Comparison of ENCODE assay signal across 18 cellular contexts in the genomic region with DNA sequence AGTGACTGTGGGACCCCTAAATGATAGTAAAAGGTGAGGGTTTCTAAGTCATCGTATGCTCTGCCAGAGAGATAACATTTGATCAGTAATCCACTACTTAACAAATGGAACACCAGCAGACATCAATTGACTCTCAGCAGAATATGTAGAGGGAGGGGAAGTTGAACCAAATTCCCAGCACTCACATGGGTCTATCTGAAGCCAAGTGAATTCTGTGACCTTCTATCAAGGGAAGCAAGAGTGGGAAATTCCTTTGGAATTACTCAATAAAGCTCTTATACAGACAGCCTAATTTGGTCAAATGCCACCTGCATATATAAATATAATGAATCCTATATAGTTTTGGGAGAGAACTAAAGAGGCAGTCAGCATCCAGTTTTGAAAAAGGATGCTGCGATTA. TPM values are rescaled to one million over a fixed set of nuclear protein-coding genes. Genes with fewer than 3 reads are reported as not detected.
DNase-seq lines count a peak whose midpoint lies in the region; ATAC-seq and TF ChIP-seq lines count a peak whose summit lies in the region.
"Had no signal": no experiment of that assay in that cellular context is flagged by ENCODE, and none has a peak within 500 bp of the region (broad histone marks: within the 10 kb centered on the region; RNA-seq: fewer than 3 reads in every experiment).

No MANE protein-coding gene starts in this region.

- 0 out of 2 replicates have a peak overlapping the region, but pooled peaks have one; percentile 3 for H2AFZ ChIP-seq in KMS-11 (ENCODE audit: low read depth)
- peak overlapping the region; percentile 27 for H2AFZ ChIP-seq in SU-DHL-6 (ENCODE audit: low read depth, low read length, severe bottlenecking)

- H3K36me3 ChIP-seq in KMS-11 (ENCODE audit: insufficient read depth) (no peaks in the 10 kb centered on the region), SU-DHL-6 (ENCODE audit: low read length) (no peaks in the 10 kb centered on the region), HAP-1 (replicated peaks) (no peaks in the 10 kb centered on the region)

- no peak for TF ChIP-seq CTCF in KMS-11 (conservative IDR thresholded peaks at IDR 0.05; ENCODE audit: low read depth, low read length)
- TF ChIP-seq CTCF in SU-DHL-6 (IDR thresholded peaks at IDR 0.05; ENCODE audit: insufficient read depth, low read length, poor library complexity, severe bottlenecking): no peak
- TF ChIP-seq CTCF in retinal pigment epithelial cell (conservative IDR thresholded peaks at IDR 0.05; ENCODE audit: low read depth, low read length): no peak

- in situ Hi-C loops in HAP-1 (cut with MboI; ENCODE audit: low sequenced_read_pairs): no loop called here

- H3K27ac ChIP-seq in KMS-11 (peak overlapping the region; percentile 90), SU-DHL-6 (ENCODE audit: low read depth, low read length) (peak overlapping the region; percentile 96)
- H3K27ac ChIP-seq: 22Rv1, A549, C4-2B had no signal

- H4K20me1 ChIP-seq in KMS-11 (ENCODE audit: insufficient read depth) (no peaks in the 10 kb centered on the region), SU-DHL-6 (ENCODE audit: low read depth, low read length) (no peaks in the 10 kb centered on the region)

- no peaks in the 10 kb centered on the region for H3K79me2 ChIP-seq in KMS-11 (ENCODE audit: insufficient read depth, low read depth)
- H3K79me2 ChIP-seq in SU-DHL-6 (ENCODE audit: insufficient read depth, low read length): no peaks in the 10 kb centered on the region

- DNase-seq in Daoy (ENCODE audit: low read depth): peak; percentile 7
- peak; percentile 15 for DNase-seq in retinal pigment epithelial cell (ENCODE audit: low read depth)
- no peak for DNase-seq in HAP-1 (ENCODE audit: low spot score in 2 of 2)
- no peak for DNase-seq in NCI-H1417 (lab: John Stamatoyannopoulos, UW)
- DNase-seq: AML-193; Caco-2; CD4-positive, alpha-beta T cell; GF-D8; GOT3; H7; KBM-7 had no signal

- H3F3A ChIP-seq in SU-DHL-6 (ENCODE audit: insufficient read depth): peaks cover 51% of the 10 kb centered on the region

- peak overlapping the region; percentile 62; the same call in 1 of the 2 replicates for H3K9ac ChIP-seq in KMS-11
- peak overlapping the region; percentile 55 for H3K9ac ChIP-seq in SU-DHL-6 (ENCODE audit: low read length)

- no peaks in the 10 kb centered on the region for H3K9me3 ChIP-seq in SU-DHL-6 (ENCODE audit: insufficient read depth, low read length)
- H3K9me3 ChIP-seq in HAP-1: no peaks in the 10 kb centered on the region
- H3K9me3 ChIP-seq: A549, Caco-2 had no signal

- no peaks in the 10 kb centered on the region for H3K9me2 ChIP-seq in SU-DHL-6 (replicated peaks; ENCODE audit: insufficient read depth, low read length)

- ATAC-seq in GM18909 (IDR thresholded peaks at IDR 0.05; ENCODE audit: poor library complexity, unreplicated experiment): no peak
- ATAC-seq: A549, HepG2 had no signal

- H3K4me1 ChIP-seq in KMS-11 (ENCODE audit: low read depth, poor library complexity, severe bottlenecking): peaks cover 94% of the 10 kb centered on the region
- no peaks in the 10 kb centered on the region for H3K4me1 ChIP-seq in HAP-1
- H3K4me1 ChIP-seq: A549, Caco-2 had no signal

- no peak overlapping the region for H3K4me3 ChIP-seq in KMS-11 (IDR thresholded peaks at IDR 0.05; ENCODE audit: insufficient read depth, low read depth, low read length)
- H3K4me3 ChIP-seq in SU-DHL-6 (ENCODE audit: insufficient read depth, low read length, poor library complexity, severe bottlenecking): no peak overlapping the region
- no peak overlapping the region for H3K4me3 ChIP-seq in retinal pigment epithelial cell (ENCODE audit: low read length)
- no peak overlapping the region for H3K4me3 ChIP-seq in HAP-1
- H3K4me3 ChIP-seq: A549 had no signal

- H3K4me2 ChIP-seq in KMS-11 (peak overlapping the region; percentile 69), SU-DHL-6 (ENCODE audit: low read depth, low read length, poor library complexity, severe bottlenecking) (peak overlapping the region; percentile 73)
- H3K4me2 ChIP-seq: A549 had no signal

- no peaks in the 10 kb centered on the region for H3K27me3 ChIP-seq in KMS-11 (ENCODE audit: insufficient read depth, low read depth)
- H3K27me3 ChIP-seq in SU-DHL-6 (ENCODE audit: low read length): no peaks in the 10 kb centered on the region
- no peaks in the 10 kb centered on the region for H3K27me3 ChIP-seq in HAP-1 (ENCODE audit: low read depth)

RNA-seq across cellular contexts. Expression of a gene that starts 15.8 kb away (rescaled TPM):
- 0.06 TPM in 1 of 2 replicates, not detected in the other for total RNA-seq in Daoy (2014; rRNA removed; shearing (Covaris generic))
- total RNA-seq: Caco-2; CD4-positive, alpha-beta T cell; H7; HepG2 had no signal

Comparison
In these comparisons a context has a peak if more than half of its experiments do, and no peak if none do; other contexts are left out.
1. DNase-seq: peak in Daoy (single experiment) and retinal pigment epithelial cell (single experiment); none in HAP-1 (0 of 2) and NCI-H1417 (0 of 3).